ENCODE assay signal across 11 cellular contexts in the genomic region with DNA sequence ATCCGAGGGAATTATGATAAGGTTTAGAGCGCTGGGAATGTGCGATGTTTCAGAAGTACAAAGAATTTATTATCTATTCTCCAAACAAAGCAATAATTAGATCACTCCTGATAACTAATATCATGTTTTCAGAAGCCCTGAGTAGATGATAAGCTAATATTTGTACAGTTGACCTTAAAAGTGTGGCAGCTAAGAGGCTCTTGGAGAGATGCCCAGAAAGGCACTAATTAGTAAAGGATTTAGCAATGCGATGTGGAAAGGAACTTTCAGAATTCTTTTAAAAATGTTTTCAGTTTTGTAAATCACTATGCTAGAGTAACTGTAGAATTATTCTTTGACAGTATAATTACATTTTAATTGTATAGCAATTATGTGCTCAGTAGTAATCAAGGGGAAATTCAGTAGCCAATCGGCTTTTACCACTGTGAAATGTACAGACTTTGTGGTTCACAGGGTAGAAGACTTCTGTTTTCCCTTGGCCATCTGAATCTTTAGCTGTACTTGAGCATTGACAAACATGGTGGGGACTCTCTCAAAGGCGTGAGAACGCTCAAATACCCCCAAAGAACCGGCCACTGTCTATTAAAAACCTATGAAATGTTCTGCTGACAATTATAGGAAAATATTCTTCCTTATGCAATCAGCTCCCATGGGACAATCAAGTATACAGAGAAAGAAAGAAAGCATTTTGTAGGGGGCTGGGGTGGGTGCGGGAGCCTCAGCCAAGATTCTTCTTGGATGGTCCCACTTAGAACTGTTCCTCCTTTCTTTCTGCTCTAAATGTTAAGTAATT.
DNase-seq lines count a peak whose midpoint lies in the region; ATAC-seq and TF ChIP-seq lines count a peak whose summit lies in the region.
"Had no signal": no experiment of that assay in that cellular context is flagged by ENCODE, and none has a peak within 500 bp of the region (broad histone marks: within the 10 kb centered on the region; RNA-seq: fewer than 3 reads in every experiment).

No MANE protein-coding gene starts in this region.

- H3K9me3 ChIP-seq in vagina = no peaks in the 10 kb centered on the region
- no peaks in the 10 kb centered on the region for H3K9me3 ChIP-seq in naive thymus-derived CD4-positive, alpha-beta T cell (ENCODE audit: control insufficient read depth in 2 of 3, low read length in 3 of 3)
- no peaks in the 10 kb centered on the region for H3K9me3 ChIP-seq in HAP-1

- no peak overlapping the region for H3K27ac Mint-ChIP-seq in naive thymus-derived CD4-positive, alpha-beta T cell
- H3K27ac Mint-ChIP-seq: activated naive CD4-positive, alpha-beta T cell treated with anti-CD3 and anti-CD28 coated beads, Interleukin-2, amount 50 U/mL, for 72 hours had no signal

- H3K36me3 Mint-ChIP-seq in naive thymus-derived CD4-positive, alpha-beta T cell = no peaks in the 10 kb centered on the region
- H3K36me3 Mint-ChIP-seq: activated naive CD4-positive, alpha-beta T cell treated with anti-CD3 and anti-CD28 coated beads, Interleukin-2, amount 50 U/mL, for 72 hours had no signal

- no peak for ATAC-seq in naive thymus-derived CD4-positive, alpha-beta T cell
- no peak for ATAC-seq in omental fat pad (ENCODE audit: low FRiP score)
- ATAC-seq: activated naive CD4-positive, alpha-beta T cell treated with anti-CD3 and anti-CD28 coated beads, Interleukin-2, amount 50 U/mL, for 72 hours had no signal

- intact Hi-C loops in vagina (cut with DNase I) = no loop called here
- intact Hi-C loops in naive thymus-derived CD4-positive, alpha-beta T cell (cut with micrococcal nuclease) = no loop called here

- H3K9me3 Mint-ChIP-seq in naive thymus-derived CD4-positive, alpha-beta T cell = peaks cover 0 to 3% (median 0%) of the 10 kb centered on the region in 11 donors
- H3K9me3 Mint-ChIP-seq: activated naive CD4-positive, alpha-beta T cell treated with anti-CD3 and anti-CD28 coated beads, Interleukin-2, amount 50 U/mL, for 72 hours had no signal

- peak; percentile 22 for DNase-seq in NOMO-1 treated with DMSO at 0.1 percent for 48 hours (lab: John Stamatoyannopoulos, UW; ENCODE audit: unreplicated experiment)
- no peak for DNase-seq in NOMO-1 treated with dmso at 0.1 percent for 144 hours (lab: John Stamatoyannopoulos, UW; ENCODE audit: unreplicated experiment)
- peak; percentile 83 for DNase-seq in NCI-H69 (lab: John Stamatoyannopoulos, UW)
- DNase-seq in fibroblast of peridontal ligament (ENCODE audit: extremely low read depth) = peak; percentile 71
- no peak for DNase-seq in vagina (ENCODE audit: extremely low spot score in 2 of 2)
- DNase-seq in naive thymus-derived CD4-positive, alpha-beta T cell = no peak
- no peak for DNase-seq in HAP-1 (ENCODE audit: low spot score in 2 of 2)
- DNase-seq in omental fat pad (ENCODE audit: low spot score) = no peak
- DNase-seq: ACHN; activated CD4-positive, alpha-beta T cell treated with anti-CD3 and anti-CD28 coated beads, Interleukin-2, amount 50 U/mL, for 4 hours had no signal

- no peak overlapping the region for H3K4me3 ChIP-seq in vagina
- no peak overlapping the region for H3K4me3 ChIP-seq in naive thymus-derived CD4-positive, alpha-beta T cell (ENCODE audit: low read length)
- no peak overlapping the region for H3K4me3 ChIP-seq in HAP-1

- POLR2A ChIA-PET in naive thymus-derived CD4-positive, alpha-beta T cell (lab: Charles Lee) = no interaction called here

- H3K36me3 ChIP-seq in vagina (no peaks in the 10 kb centered on the region), HAP-1 (replicated peaks) (no peaks in the 10 kb centered on the region)
- H3K36me3 ChIP-seq in naive thymus-derived CD4-positive, alpha-beta T cell (ENCODE audit: control insufficient read depth in 2 of 3, insufficient read depth in 3 of 3, low read length in 3 of 3) = no peaks in the 10 kb centered on the region

- in situ Hi-C loops in HAP-1 (cut with MboI; ENCODE audit: low sequenced_read_pairs) = no loop called here

- peak overlapping the region; percentile 23 for H3K27ac ChIP-seq in vagina
- H3K27ac ChIP-seq in naive thymus-derived CD4-positive, alpha-beta T cell (ENCODE audit: low read depth, low read length) = no peak overlapping the region

- CTCF ChIA-PET in naive thymus-derived CD4-positive, alpha-beta T cell (lab: Charles Lee) = no interaction called here

- H3K4me1 ChIP-seq in vagina (no peaks in the 10 kb centered on the region), HAP-1 (no peaks in the 10 kb centered on the region; the same call in 1 of the 2 replicates)
- no peaks in the 10 kb centered on the region for H3K4me1 ChIP-seq in naive thymus-derived CD4-positive, alpha-beta T cell (ENCODE audit: control insufficient read depth in 2 of 2, insufficient read depth in 2 of 2, low read length in 2 of 2)

- H3K27me3 Mint-ChIP-seq in naive thymus-derived CD4-positive, alpha-beta T cell = peaks cover 0 to 27% (median 18%) of the 10 kb centered on the region in 5 donors

- TF ChIP-seq POLR2A in vagina (IDR thresholded peaks at IDR 0.05) = no peak

- no peak overlapping the region for H3K4me3 Mint-ChIP-seq in naive thymus-derived CD4-positive, alpha-beta T cell

- no peaks in the 10 kb centered on the region for H3K4me1 Mint-ChIP-seq in naive thymus-derived CD4-positive, alpha-beta T cell

- H3K27me3 ChIP-seq in vagina (no peaks in the 10 kb centered on the region), HAP-1 (ENCODE audit: low read depth) (peaks cover 6% of the 10 kb centered on the region; the same call in 1 of the 2 replicates)
- H3K27me3 ChIP-seq in naive thymus-derived CD4-positive, alpha-beta T cell (ENCODE audit: control insufficient read depth in 2 of 2, insufficient read depth in 2 of 2, low read length in 2 of 2) = no peaks in the 10 kb centered on the region

- TF ChIP-seq CTCF in vagina (IDR thresholded peaks at IDR 0.05) (no peak), omental fat pad (IDR thresholded peaks at IDR 0.05) (no peak)

Comparison
In these comparisons a context has a peak if more than half of its experiments do, and no peak if none do; other contexts are left out.
1. DNase-seq: peak in NOMO-1 treated with DMSO at 0.1 percent for 48 hours (single experiment), NCI-H69 (single experiment) and fibroblast of peridontal ligament (single experiment); none in NOMO-1 treated with dmso at 0.1 percent for 144 hours (single experiment), vagina (0 of 2), naive thymus-derived CD4-positive, alpha-beta T cell (0 of 9), HAP-1 (0 of 2) and omental fat pad (single experiment).